ENCODE assay signal across 21 cellular contexts in the genomic region with DNA sequence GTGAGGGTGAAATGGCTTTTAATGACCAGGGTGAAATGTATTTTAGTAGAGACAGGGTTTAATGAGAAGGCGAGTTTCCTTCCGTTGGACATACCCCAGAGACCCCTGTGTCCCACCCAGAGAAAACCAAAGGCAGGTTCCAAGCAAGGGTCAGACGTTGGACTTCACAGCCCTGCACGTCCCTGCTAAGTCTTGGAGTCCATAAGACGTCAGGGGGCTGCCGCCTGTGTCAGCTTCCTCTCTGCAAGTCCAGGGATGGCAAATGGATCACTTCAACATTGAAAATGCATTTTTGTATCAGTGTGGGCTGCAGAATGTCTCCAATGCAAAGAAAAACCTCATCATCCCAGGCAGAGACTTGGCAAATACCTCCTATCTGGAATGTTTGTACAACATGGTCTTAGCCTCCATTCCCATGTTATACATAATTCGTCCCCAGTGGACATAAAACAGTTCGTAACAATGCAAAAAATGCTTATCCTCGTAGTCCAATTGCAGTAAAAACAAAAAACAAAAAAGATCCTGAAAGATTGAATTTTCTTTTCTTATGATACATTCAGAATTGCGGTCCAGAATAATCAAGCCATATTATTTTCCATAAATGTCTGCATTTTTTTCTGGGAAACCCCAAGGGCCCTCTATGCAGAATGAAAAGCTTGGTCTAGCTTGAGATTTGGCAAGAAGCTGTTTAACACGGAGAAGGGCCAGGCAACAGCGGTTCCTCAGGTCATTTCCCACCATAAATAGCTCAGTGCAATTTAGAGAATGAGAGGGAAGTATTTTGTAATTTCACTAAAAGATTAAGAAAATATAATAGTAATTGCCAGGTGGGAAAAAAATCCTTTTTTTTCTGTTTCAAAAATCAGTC.
DNase-seq lines count a peak whose midpoint lies in the region; ATAC-seq and TF ChIP-seq lines count a peak whose summit lies in the region.
"Had no signal": no experiment of that assay in that cellular context is flagged by ENCODE, and none has a peak within 500 bp of the region (broad histone marks: within the 10 kb centered on the region; RNA-seq: fewer than 3 reads in every experiment).

No MANE protein-coding gene starts in this region.

- no peak overlapping the region for H3K18ac ChIP-seq in neuronal stem cell (ENCODE audit: low read length)

- in situ Hi-C loops in astrocyte of the spinal cord (cut with HindIII; ENCODE audit: low sequenced_read_pairs) = no loop called here

- H3K4me1 ChIP-seq in neuronal stem cell (ENCODE audit: control insufficient read depth in 2 of 2, insufficient read depth in 1 of 2, low read depth in 1 of 2, low read length in 2 of 2) (no peaks in the 10 kb centered on the region), thoracic aorta (ENCODE audit: control insufficient read depth in 1 of 2, low read depth in 2 of 2) (peaks cover 0 to 9% of the 10 kb centered on the region in 2 donors)

- no peak overlapping the region for H2BK120ac ChIP-seq in neuronal stem cell (ENCODE audit: low read depth, low read length)

- H2BK15ac ChIP-seq in neuronal stem cell (ENCODE audit: low read length) = no peak overlapping the region

- no peak overlapping the region for H3K14ac ChIP-seq in neuronal stem cell (ENCODE audit: low read length)

- no peak overlapping the region for H2AK5ac ChIP-seq in neuronal stem cell (ENCODE audit: low read depth, low read length)

- DNase-seq in EH (ENCODE audit: low read depth) (peak; percentile 36), astrocyte of the spinal cord (ENCODE audit: low read depth, low spot score) (peak; percentile 9), neuronal stem cell (ENCODE audit: low spot score) (no peak), thoracic aorta (ENCODE audit: low spot score) (no peak), COLO668 (lab: John Stamatoyannopoulos, UW; ENCODE audit: unreplicated experiment) (no peak), GM20000 (ENCODE audit: low spot score) (no peak)
- DNase-seq: CD8-positive, alpha-beta T cell; DMS 273 treated with DMSO at 0.1 percent for 48 hours; DMS79 treated with DMSO at 0.1 percent for 48 hours; H7; KBM-7; NCI-H1105 treated with DMSO at 0.1 percent for 48 hours; NCI-H2029; NCI-H446 treated with DMSO at 0.1 percent for 48 hours; NCI-H526; NCI-H82; PC-3; SK-N-SH; SW 1271 had no signal

- H3K4me3 ChIP-seq in astrocyte of the spinal cord (ENCODE audit: low read depth, low read length) = no peak overlapping the region
- no peak overlapping the region for H3K4me3 ChIP-seq in neuronal stem cell (ENCODE audit: low read length in 2 of 2)
- H3K4me3 ChIP-seq in thoracic aorta = peak overlapping the region; percentile 43

- H2BK5ac ChIP-seq in neuronal stem cell (ENCODE audit: low read length) = no peak overlapping the region

- H3K9me3 ChIP-seq in neuronal stem cell (replicated peaks in 1 of 2; ENCODE audit: control insufficient read depth in 2 of 2, insufficient read depth in 1 of 2, low read depth in 1 of 2, low read length in 2 of 2) = peaks cover 0 to 3% of the 10 kb centered on the region in 2 donors
- no peaks in the 10 kb centered on the region for H3K9me3 ChIP-seq in thoracic aorta
- H3K9me3 ChIP-seq: SK-N-SH had no signal

- no peak overlapping the region for H3K23ac ChIP-seq in neuronal stem cell (ENCODE audit: low read depth, low read length, poor library complexity)

- no peak overlapping the region for H4K91ac ChIP-seq in neuronal stem cell (ENCODE audit: low read depth, low read length, poor library complexity)

- ATAC-seq in thoracic aorta (ENCODE audit: insufficient number of reproducible peaks, low FRiP score, low read depth) = no peak
- no peak for ATAC-seq in HG03378 (IDR thresholded peaks at IDR 0.05; ENCODE audit: unreplicated experiment)
- ATAC-seq: CD8-positive, alpha-beta T cell; PC-3 had no signal

- TF ChIP-seq CTCF in astrocyte of the spinal cord (IDR thresholded peaks at IDR 0.05; ENCODE audit: low read depth, low read length) (no peak), thoracic aorta (IDR thresholded peaks at IDR 0.05) (no peak), GM20000 (IDR thresholded peaks at IDR 0.05; ENCODE audit: extremely low read depth, missing control alignments) (no peak)

- no peak overlapping the region for H4K8ac ChIP-seq in neuronal stem cell (ENCODE audit: low read depth, low read length)

- H3K27me3 ChIP-seq in neuronal stem cell (ENCODE audit: control insufficient read depth in 3 of 3, insufficient read depth in 3 of 3, low read depth in 1 of 3, low read length in 3 of 3) (no peaks in the 10 kb centered on the region), thoracic aorta (replicated peaks; ENCODE audit: insufficient read depth) (no peaks in the 10 kb centered on the region)

- H3K36me3 ChIP-seq in neuronal stem cell (replicated peaks in 1 of 2; ENCODE audit: control insufficient read depth in 2 of 2, insufficient read depth in 2 of 2, low read length in 2 of 2) (no peaks in the 10 kb centered on the region), thoracic aorta (no peaks in the 10 kb centered on the region)

- H3K79me1 ChIP-seq in neuronal stem cell (ENCODE audit: low read depth, low read length) = no peaks in the 10 kb centered on the region

- H3K27ac ChIP-seq in neuronal stem cell (replicated peaks; ENCODE audit: low read length) = no peak overlapping the region
- H3K27ac ChIP-seq in thoracic aorta = no peak overlapping the region
- H3K27ac ChIP-seq: C4-2B had no signal

- H3K4ac ChIP-seq in neuronal stem cell (ENCODE audit: low read length) = no peak overlapping the region

- peak overlapping the region; percentile 3 for H2AFZ ChIP-seq in neuronal stem cell (ENCODE audit: low read length)

- WGBS in neuronal stem cell (ENCODE audit: extremely low coverage in 2 of 2, insufficient read length in 2 of 2, insufficient replicate concordance in 1 of 2), 2 donors = no CpG with 5 or more reads among the region's 12 CpGs

- no peak overlapping the region for H2BK12ac ChIP-seq in neuronal stem cell (ENCODE audit: low read length)

- H3K9ac ChIP-seq in neuronal stem cell (ENCODE audit: low read depth, low read length, poor library complexity) = no peak overlapping the region
- H3K9ac ChIP-seq: SK-N-SH had no signal

- no peak overlapping the region for H3K4me2 ChIP-seq in neuronal stem cell (ENCODE audit: insufficient read depth, low read length, poor library complexity, severe bottlenecking)
- H3K4me2 ChIP-seq: SK-N-SH had no signal

Comparison
In these comparisons a context has a peak if more than half of its experiments do, and no peak if none do; other contexts are left out.
1. DNase-seq: peak in EH (single experiment) and astrocyte of the spinal cord (single experiment); none in neuronal stem cell (single experiment), thoracic aorta (single experiment), COLO668 (single experiment) and GM20000 (single experiment).